29 cellular contexts compared by ENCODE assay signal in the genomic region with DNA sequence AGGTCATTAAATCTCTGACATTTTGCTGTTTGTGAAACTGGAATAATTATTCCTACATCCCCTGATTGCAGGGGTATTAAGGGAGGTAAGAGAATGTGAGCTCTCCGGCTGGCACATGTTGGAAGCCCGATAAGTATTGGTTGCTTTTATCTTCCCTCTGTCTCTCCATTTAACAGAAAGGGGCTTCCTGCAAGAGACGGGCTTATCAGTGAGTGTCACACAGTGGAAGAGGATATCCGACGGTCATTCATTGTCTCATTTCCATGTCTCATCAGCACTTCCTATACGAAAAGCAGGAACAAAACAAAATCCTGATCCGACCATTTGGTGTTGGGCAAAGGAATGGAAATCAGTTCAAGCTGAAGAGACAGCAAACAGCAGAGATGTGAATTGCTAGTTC.
"Had no signal": no experiment of that assay in that cellular context is flagged by ENCODE, and none has a peak within 500 bp of the region (broad histone marks: within the 10 kb centered on the region; RNA-seq: fewer than 3 reads in every experiment).

No MANE protein-coding gene starts in this region.

- H3K27me3 Mint-ChIP-seq: activated CD8-positive, alpha-beta T cell treated with anti-CD3 and anti-CD28 coated beads for 36 hours; activated naive CD4-positive, alpha-beta T cell treated with anti-CD3 and anti-CD28 coated beads, Interleukin-2, amount 50 U/mL, for 24 hours; activated T-helper 17 cell treated with anti-CD3 and anti-CD28 coated beads, Interleukin-2, amount 50 U/mL, for 72 hours; effector memory CD8-positive, alpha-beta T cell; stimulated activated memory B cell treated with anti-CD40 and anti-IgM and Interleukin-4, amounts not matched to agents 10 μg/mL and 1 μg/mL and 100 μg/mL, for 72 hours; stimulated activated naive CD8-positive, alpha-beta T cell treated with anti-CD3 and anti-CD28 coated beads, Interleukin-15, amount 100 ng/mL, for 72 hours; T-cell had no signal

- H3K9me3 Mint-ChIP-seq: activated CD8-positive, alpha-beta T cell treated with anti-CD3 and anti-CD28 coated beads for 36 hours; activated naive CD4-positive, alpha-beta T cell treated with anti-CD3 and anti-CD28 coated beads, Interleukin-2, amount 50 U/mL, for 24 hours; activated T-cell treated with anti-CD3 and anti-CD28 coated beads, Interleukin-2, amount 50 U/mL, for 4 hours; activated T-helper 17 cell treated with anti-CD3 and anti-CD28 coated beads, Interleukin-2, amount 50 U/mL, for 72 hours; effector memory CD8-positive, alpha-beta T cell; naive thymus-derived CD8-positive, alpha-beta T cell; neural crest cell; stimulated activated memory B cell treated with anti-CD40 and anti-IgM and Interleukin-4, amounts not matched to agents 10 μg/mL and 1 μg/mL and 100 μg/mL, for 72 hours; stimulated activated naive CD8-positive, alpha-beta T cell treated with anti-CD3 and anti-CD28 coated beads, Interleukin-15, amount 100 ng/mL, for 72 hours; T-cell; type B pancreatic cell; WTC11 had no signal

- H3K36me3 ChIP-seq: heart right ventricle, left lung, pancreas, prostate gland had no signal

- H3K4me3 Mint-ChIP-seq: activated CD8-positive, alpha-beta T cell treated with anti-CD3 and anti-CD28 coated beads for 36 hours; activated naive CD4-positive, alpha-beta T cell treated with anti-CD3 and anti-CD28 coated beads, Interleukin-2, amount 50 U/mL, for 24 hours; activated T-cell treated with anti-CD3 and anti-CD28 coated beads, Interleukin-2, amount 50 U/mL, for 4 hours; activated T-helper 17 cell treated with anti-CD3 and anti-CD28 coated beads, Interleukin-2, amount 50 U/mL, for 72 hours; effector memory CD8-positive, alpha-beta T cell; naive thymus-derived CD8-positive, alpha-beta T cell; neural crest cell; stimulated activated memory B cell treated with anti-CD40 and anti-IgM and Interleukin-4, amounts not matched to agents 10 μg/mL and 1 μg/mL and 100 μg/mL, for 72 hours; stimulated activated naive CD8-positive, alpha-beta T cell treated with anti-CD3 and anti-CD28 coated beads, Interleukin-15, amount 100 ng/mL, for 72 hours; T-cell; type B pancreatic cell; WTC11 had no signal

- H3K4me3 ChIP-seq: body of pancreas, dorsolateral prefrontal cortex, heart right ventricle, left lung, pancreas, prostate gland, smooth muscle cell had no signal

- ATAC-seq: activated CD8-positive, alpha-beta T cell treated with anti-CD3 and anti-CD28 coated beads for 36 hours; activated T-cell treated with anti-CD3 and anti-CD28 coated beads, Interleukin-2, amount 50 U/mL, for 4 hours; activated T-helper 17 cell treated with anti-CD3 and anti-CD28 coated beads, Interleukin-2, amount 50 U/mL, for 72 hours; body of pancreas; effector memory CD8-positive, alpha-beta T cell; esophagus mucosa; heart right ventricle; left lung; naive thymus-derived CD8-positive, alpha-beta T cell; pancreas; stimulated activated memory B cell treated with anti-CD40 and anti-IgM and Interleukin-4, amounts not matched to agents 10 μg/mL and 1 μg/mL and 100 μg/mL, for 72 hours; stimulated activated naive CD8-positive, alpha-beta T cell treated with anti-CD3 and anti-CD28 coated beads, Interleukin-15, amount 100 ng/mL, for 72 hours; T-cell; WTC11 had no signal

- H3K4me1 Mint-ChIP-seq: activated naive CD4-positive, alpha-beta T cell treated with anti-CD3 and anti-CD28 coated beads, Interleukin-2, amount 50 U/mL, for 24 hours; activated T-helper 17 cell treated with anti-CD3 and anti-CD28 coated beads, Interleukin-2, amount 50 U/mL, for 72 hours; neural crest cell; stimulated activated naive CD8-positive, alpha-beta T cell treated with anti-CD3 and anti-CD28 coated beads, Interleukin-15, amount 100 ng/mL, for 72 hours; WTC11 had no signal

- H3K9me3 ChIP-seq: body of pancreas, heart right ventricle, left lung, pancreas, prostate gland had no signal

- H3K27ac ChIP-seq: body of pancreas, heart right ventricle, pancreas, prostate gland had no signal

- H3K36me3 Mint-ChIP-seq: activated naive CD4-positive, alpha-beta T cell treated with anti-CD3 and anti-CD28 coated beads, Interleukin-2, amount 50 U/mL, for 24 hours; naive thymus-derived CD8-positive, alpha-beta T cell; T-cell; type B pancreatic cell; WTC11 had no signal

- H3K27me3 ChIP-seq: body of pancreas, dorsolateral prefrontal cortex, left lung, pancreas had no signal

- H3K27ac Mint-ChIP-seq: activated CD8-positive, alpha-beta T cell treated with anti-CD3 and anti-CD28 coated beads for 36 hours; activated naive CD4-positive, alpha-beta T cell treated with anti-CD3 and anti-CD28 coated beads, Interleukin-2, amount 50 U/mL, for 24 hours; activated T-helper 17 cell treated with anti-CD3 and anti-CD28 coated beads, Interleukin-2, amount 50 U/mL, for 72 hours; effector memory CD8-positive, alpha-beta T cell; naive thymus-derived CD8-positive, alpha-beta T cell; stimulated activated memory B cell treated with anti-CD40 and anti-IgM and Interleukin-4, amounts not matched to agents 10 μg/mL and 1 μg/mL and 100 μg/mL, for 72 hours; stimulated activated naive CD8-positive, alpha-beta T cell treated with anti-CD3 and anti-CD28 coated beads, Interleukin-15, amount 100 ng/mL, for 72 hours; T-cell; type B pancreatic cell had no signal

- DNase-seq: activated CD4-positive, alpha-beta T cell treated with anti-CD3 and anti-CD28 coated beads for 1 hour; activated CD4-positive, alpha-beta T cell treated with anti-CD3 and anti-CD28 coated beads, Interleukin-2, amount 50 U/mL, for 1 hour; activated CD8-positive, alpha-beta T cell treated with anti-CD3 and anti-CD28 coated beads for 36 hours; activated gamma-delta T cell treated with Interleukin-2 at 50 U/mL for 16 hours; activated T-cell treated with anti-CD3 and anti-CD28 coated beads, Interleukin-2, amount 50 U/mL, for 4 hours; anterior cingulate cortex; body of pancreas; dorsolateral prefrontal cortex; effector memory CD8-positive, alpha-beta T cell; heart right ventricle; left lung; naive thymus-derived CD8-positive, alpha-beta T cell; nucleus accumbens; pancreas; stimulated activated CD4-positive, alpha-beta T cell treated with anti-CD3 and anti-CD28 coated beads, Interleukin-1b, Interleukin-23, amount 100 ng/mL, for 48 hours; stimulated activated CD4-positive, alpha-beta T cell treated with anti-CD3 and anti-CD28 coated beads, Interleukin-4, amount 100 ng/mL, for 4 hours; stimulated activated CD8-positive, alpha-beta memory T cell treated with anti-CD3 and anti-CD28 coated beads, Interleukin-4, amount 100 ng/mL, for 48 hours; stimulated activated naive CD8-positive, alpha-beta T cell treated with anti-CD3 and anti-CD28 coated beads, Interleukin-15, amount 100 ng/mL, for 72 hours; substantia nigra; T-cell had no signal

- H3K4me1 ChIP-seq: body of pancreas, pancreas, prostate gland had no signal
